1 cellular context compared by ENCODE assay signal in the genomic region with DNA sequence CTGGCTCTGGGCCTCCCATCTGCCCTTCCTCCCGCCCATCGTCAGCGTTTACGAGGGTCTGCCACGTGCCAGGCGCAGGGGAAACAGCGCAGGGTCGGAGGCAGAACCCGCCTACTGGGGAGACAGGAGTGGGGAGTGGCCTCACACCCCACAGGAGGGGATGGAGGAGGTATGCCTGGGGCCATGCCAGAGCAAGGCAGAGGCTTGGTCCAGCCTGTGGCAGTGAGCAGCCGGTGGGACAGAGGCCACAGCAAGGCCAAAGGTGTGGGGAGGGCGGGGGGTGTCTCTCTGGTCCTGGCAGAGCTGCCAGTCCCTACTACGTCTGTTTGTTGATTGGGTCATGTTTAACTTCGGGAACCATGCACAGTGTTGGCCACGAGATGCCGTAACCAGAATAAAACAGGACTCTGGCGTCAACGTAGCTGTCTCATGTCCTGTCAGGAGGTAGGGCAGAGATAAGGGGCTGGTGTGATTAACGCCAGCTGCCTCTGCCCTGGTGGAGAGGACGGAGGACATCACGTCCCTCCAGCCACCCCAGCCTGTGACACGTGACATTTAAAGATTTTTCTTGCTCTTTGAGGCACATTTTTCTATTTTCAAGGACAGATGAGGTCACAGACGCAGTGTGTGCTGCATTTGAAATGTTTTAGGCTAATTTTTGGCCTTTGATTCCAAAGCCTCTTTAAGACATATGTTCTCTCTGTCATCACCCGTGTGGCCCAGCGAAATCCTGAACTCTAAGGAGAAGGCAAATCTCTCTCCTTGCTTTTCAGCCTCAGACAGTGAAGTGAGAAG.
TF ChIP-seq lines count a peak whose summit lies in the region.

No MANE protein-coding gene starts in this region.

TF ChIP-seq in liver, 16 proteins besides CTCF, POLR2A, EP300 and RAD21 (continued from another document):
- peak; percentile 60 for TF ChIP-seq REST (IDR thresholded peaks at IDR 0.05)
- peak; percentile 69 to 81 for TF ChIP-seq HNF4A (conservative IDR thresholded peaks at IDR 0.05)
- peak; percentile 89 for TF ChIP-seq NR2F2 (IDR thresholded peaks at IDR 0.05)
- TF ChIP-seq RXRA (IDR thresholded peaks at IDR 0.05) = peak; percentile 93 to 94
- peak; percentile 15 for TF ChIP-seq HNF4G (IDR thresholded peaks at IDR 0.05)
- TF ChIP-seq YY1 (IDR thresholded peaks at IDR 0.05) = peak; percentile 80
- TF ChIP-seq TAF1 (conservative IDR thresholded peaks at IDR 0.05) = peak; percentile 23
- TF ChIP-seq ZBTB33 (IDR thresholded peaks at IDR 0.05) = peak; percentile 89
